1 cellular context compared by ENCODE assay signal in genomic region chr11:108035690-108036089, GRCh38.
TF ChIP-seq lines count a peak whose summit lies in the region.

No MANE protein-coding gene starts in this region.

TF ChIP-seq in SK-N-SH treated with all-trans-retinoic acid at 6 μM for 48 hours, 23 proteins besides CTCF, POLR2A, EP300 and RAD21 (continued from another document):
- TF ChIP-seq CREB5 (CRISPR knock-in tag; IDR thresholded peaks at IDR 0.05; ENCODE audit: low read depth) (no peak), ZFP30 (CRISPR knock-in tag; IDR thresholded peaks at IDR 0.05) (no peak), ZNF70 (CRISPR knock-in tag; IDR thresholded peaks at IDR 0.05) (no peak), ESRRG (CRISPR knock-in tag; IDR thresholded peaks at IDR 0.05) (no peak), SNAI2 (CRISPR knock-in tag; IDR thresholded peaks at IDR 0.05) (no peak), ARNTL (CRISPR knock-in tag; IDR thresholded peaks at IDR 0.05; ENCODE audit: borderline replicate concordance, low read depth) (no peak), OSR1 (CRISPR knock-in tag; IDR thresholded peaks at IDR 0.05) (no peak), TSHZ2 (CRISPR knock-in tag; IDR thresholded peaks at IDR 0.05) (no peak), RARB (CRISPR knock-in tag; IDR thresholded peaks at IDR 0.05) (no peak), CSDC2 (CRISPR knock-in tag; IDR thresholded peaks at IDR 0.05) (no peak), TCF4 (CRISPR knock-in tag; IDR thresholded peaks at IDR 0.05; ENCODE audit: borderline replicate concordance) (no peak), POU6F1 (CRISPR knock-in tag; IDR thresholded peaks at IDR 0.05; ENCODE audit: borderline replicate concordance, low read depth) (no peak), ZC3H10 (CRISPR knock-in tag; IDR thresholded peaks at IDR 0.05) (no peak), PPARA (CRISPR knock-in tag; IDR thresholded peaks at IDR 0.05; ENCODE audit: borderline replicate concordance) (no peak), ISL1 (CRISPR knock-in tag; IDR thresholded peaks at IDR 0.05) (no peak)
